Comparison of ENCODE assay signal across 9 cellular contexts in genomic region chr6:107485157-107485556, GRCh38.
"Had no signal": no experiment of that assay in that cellular context is flagged by ENCODE, and none has a peak within 500 bp of the region (broad histone marks: within the 10 kb centered on the region; RNA-seq: fewer than 3 reads in every experiment).

No MANE protein-coding gene starts in this region.

- H3K9ac ChIP-seq: KMS-11 had no signal

- FAIRE-seq: H1, H54, HTR-8/SVneo had no signal

- H3K9me3 Mint-ChIP-seq: GM23338, H9 had no signal

- H3K4me3 Mint-ChIP-seq: GM23338, H9, IgD-negative memory B cell had no signal

- ATAC-seq: GM23338 had no signal

- DNase-seq: H9, HCEC 1CT, KBM-7 had no signal

- H3K27ac ChIP-seq: KMS-11 had no signal

- H3K4me3 ChIP-seq: GM23338 had no signal

- H3K27ac Mint-ChIP-seq: GM23338, H9, IgD-negative memory B cell had no signal

- H3K4me2 ChIP-seq: GM23338, KMS-11 had no signal

- H2AFZ ChIP-seq: GM23338 had no signal

- H3K36me3 Mint-ChIP-seq: IgD-negative memory B cell had no signal
